In genomic region chr7:92925876-92926696, GRCh38 we compare ENCODE assay signal across 18 cellular contexts.
DNase-seq lines count a peak whose midpoint lies in the region; ATAC-seq, FAIRE-seq and TF ChIP-seq lines count a peak whose summit lies in the region.
"Had no signal": no experiment of that assay in that cellular context is flagged by ENCODE, and none has a peak within 500 bp of the region (broad histone marks: within the 10 kb centered on the region; RNA-seq: fewer than 3 reads in every experiment).

No MANE protein-coding gene starts in this region.

- TF ChIP-seq POLR2A in K562 (conservative IDR thresholded peaks at IDR 0.05) (no peak), thyroid gland (IDR thresholded peaks at IDR 0.05) (no peak)

- H3K27me3 ChIP-seq in cardiac muscle cell = no peaks in the 10 kb centered on the region
- no peaks in the 10 kb centered on the region for H3K27me3 ChIP-seq in right cardiac atrium (ENCODE audit: control insufficient read depth, insufficient read depth)
- H3K27me3 ChIP-seq in K562 (ENCODE audit: control insufficient read depth in 2 of 2, insufficient read depth in 2 of 2, low read length in 2 of 2) = no peaks in the 10 kb centered on the region
- H3K27me3 ChIP-seq in smooth muscle cell (ENCODE audit: low read depth) = no peaks in the 10 kb centered on the region
- H3K27me3 ChIP-seq in thyroid gland = no peaks in the 10 kb centered on the region
- H3K27me3 ChIP-seq: tibial nerve had no signal

- 54% methylated on average over 9 of the region's 9 CpGs for WGBS in right cardiac atrium
- 47% methylated on average over 9 of the region's 9 CpGs for WGBS in K562 (ENCODE audit: insufficient coverage, low coverage, missing lambda C conversion rate)
- WGBS in smooth muscle cell (ENCODE audit: low lambda C conversion rate) = 45% methylated on average over 9 of the region's 9 CpGs
- 29 to 67% methylated on average over 1 to 9 of the region's 9 CpGs for WGBS in thyroid gland, 2 donors

- POLR2A ChIA-PET in K562 (lab: Yijun Ruan, JAX) = no interaction called here

- H3K4me2 ChIP-seq in K562 (ENCODE audit: insufficient read depth, low read length) (no peak overlapping the region), smooth muscle cell (peak overlapping the region; percentile 18)

- H4K20me1 ChIP-seq in K562 (replicated peaks; ENCODE audit: control insufficient read depth, insufficient read depth, low read length) (no peaks in the 10 kb centered on the region), smooth muscle cell (ENCODE audit: low read depth) (no peaks in the 10 kb centered on the region)

- H2AFZ ChIP-seq in K562 (ENCODE audit: low read depth, low read length) (peak overlapping the region; percentile 44; the same call in 1 of the 2 replicates), smooth muscle cell (ENCODE audit: low read depth) (peak overlapping the region; percentile 69)

- H3K36me3 ChIP-seq in cardiac muscle cell (no peaks in the 10 kb centered on the region), K562 (ENCODE audit: control insufficient read depth, insufficient read depth, low read length) (no peaks in the 10 kb centered on the region), kidney (ENCODE audit: control insufficient read depth in 1 of 2, insufficient read depth in 2 of 2, low read length in 2 of 2) (no peaks in the 10 kb centered on the region), smooth muscle cell (ENCODE audit: low read depth) (no peaks in the 10 kb centered on the region), thyroid gland (no peaks in the 10 kb centered on the region)
- H3K36me3 ChIP-seq: tibial nerve had no signal

- H3K9ac ChIP-seq in K562 (ENCODE audit: insufficient read depth in 1 of 2, low read depth in 2 of 2, low read length in 2 of 2) (no peak overlapping the region), kidney (ENCODE audit: low read length in 2 of 2) (no peak overlapping the region), smooth muscle cell (ENCODE audit: low read depth) (no peak overlapping the region)

- in situ Hi-C loops in K562 (cut with MboI) = no loop called here

- peak overlapping the region; percentile 7 for H3K27ac ChIP-seq in cardiac muscle cell
- no peak overlapping the region for H3K27ac ChIP-seq in right cardiac atrium (ENCODE audit: low read length)
- H3K27ac ChIP-seq in K562 (ENCODE audit: extremely low read depth, low read depth, low read length) = no peak overlapping the region
- H3K27ac ChIP-seq in kidney (ENCODE audit: low read depth in 2 of 2, low read length in 2 of 2) = no peak overlapping the region
- H3K27ac ChIP-seq in smooth muscle cell (ENCODE audit: low read depth) = no peak overlapping the region
- no peak overlapping the region for H3K27ac ChIP-seq in thyroid gland
- H3K27ac ChIP-seq: tibial nerve had no signal

- ATAC-seq in right cardiac atrium (no peak), K562 (no peak), HG02798 (IDR thresholded peaks at IDR 0.05; ENCODE audit: poor library complexity, unreplicated experiment) (no peak)
- ATAC-seq: left cardiac atrium, sciatic nerve had no signal

- CTCF ChIA-PET in K562 (lab: Yijun Ruan, JAX; ENCODE audit: low intra/inter-chr PET ratio) = no interaction called here

- no peaks in the 10 kb centered on the region for H3K9me3 ChIP-seq in cardiac muscle cell (ENCODE audit: low read depth)
- no peaks in the 10 kb centered on the region for H3K9me3 ChIP-seq in right cardiac atrium (ENCODE audit: control insufficient read depth, low read length)
- peaks cover 11% of the 10 kb centered on the region for H3K9me3 ChIP-seq in K562 (replicated peaks; ENCODE audit: control insufficient read depth, insufficient read depth, low read depth, low read length)
- H3K9me3 ChIP-seq in kidney (ENCODE audit: control insufficient read depth in 1 of 2, low read length in 2 of 2) = peaks cover 0 to 5% of the 10 kb centered on the region in 2 donors
- H3K9me3 ChIP-seq in smooth muscle cell (replicated peaks; ENCODE audit: low read depth) = no peaks in the 10 kb centered on the region
- H3K9me3 ChIP-seq in thyroid gland = no peaks in the 10 kb centered on the region

- FAIRE-seq in K562 (lab: Jason Lieb, UNC) (no peak), kidney (lab: Jason Lieb, UNC) (no peak)

- no TSS peak for BruUV-seq in K562 (replicated peaks; lab: Mats Ljungman, UMichigan)

- no peak for TF ChIP-seq RAD21 in K562 (CRISPR knock-in tag; conservative IDR thresholded peaks at IDR 0.05 in 1 of 2, IDR thresholded peaks at IDR 0.05 in 1 of 2)

- peaks cover 6% of the 10 kb centered on the region for H3F3A ChIP-seq in smooth muscle cell (ENCODE audit: low read depth)

- TF ChIP-seq CTCF in cardiac muscle cell (IDR thresholded peaks at IDR 0.05; ENCODE audit: low read depth, low read length) (no peak), K562 (IDR thresholded peaks at IDR 0.05 in 2 of 3, conservative IDR thresholded peaks at IDR 0.05 in 1 of 3; ENCODE audit: insufficient read depth in 2 of 3, low read depth in 1 of 3, low read length in 3 of 3) (no peak), kidney (IDR thresholded peaks at IDR 0.05; ENCODE audit: borderline replicate concordance, extremely low read depth, insufficient read depth) (no peak), smooth muscle cell (IDR thresholded peaks at IDR 0.05; ENCODE audit: borderline replicate concordance, insufficient read depth, poor library complexity, severe bottlenecking) (no peak), thyroid gland (IDR thresholded peaks at IDR 0.05) (no peak)

- intact Hi-C loops in right cardiac atrium (cut with DNase I) (no loop called here), K562 (cut with micrococcal nuclease) (no loop called here), kidney (cut with DNase I) (no loop called here), posterior vena cava (cut with DNase I) (no loop called here), thyroid gland (cut with DNase I) (no loop called here)

- no peak for TF ChIP-seq EP300 in K562 (IDR thresholded peaks at IDR 0.05; ENCODE audit: low read length)

- no peaks in the 10 kb centered on the region for H3K9me1 ChIP-seq in K562 (ENCODE audit: control insufficient read depth, insufficient read depth, low read length)

- H3K4me1 ChIP-seq in cardiac muscle cell (ENCODE audit: low read depth) (peaks cover 8% of the 10 kb centered on the region), right cardiac atrium (ENCODE audit: control insufficient read depth, insufficient read depth, low read length) (no peaks in the 10 kb centered on the region), K562 (replicated peaks in 1 of 2; ENCODE audit: control insufficient read depth in 2 of 2, insufficient read depth in 2 of 2, low read length in 2 of 2) (peaks cover 4% of the 10 kb centered on the region in 2 experiments; a peak in 2 of 5 replicates), kidney (ENCODE audit: control insufficient read depth in 1 of 2, insufficient read depth in 1 of 2, low read depth in 1 of 2, low read length in 2 of 2) (no peaks in the 10 kb centered on the region), smooth muscle cell (ENCODE audit: low read depth) (peaks cover 14% of the 10 kb centered on the region), thyroid gland (no peaks in the 10 kb centered on the region)

- DNase-seq in cardiac muscle cell (ENCODE audit: low read depth in 1 of 2, low spot score in 1 of 2) = peak; percentile 14 to 55
- no peak for DNase-seq in right cardiac atrium
- DNase-seq in K562 (ENCODE audit: extremely low read depth in 1 of 4, low spot score in 3 of 4) = peak in 1 of 4 experiments; percentile 29
- peak; percentile 50 for DNase-seq in kidney
- no peak for DNase-seq in smooth muscle cell (lab: John Stamatoyannopoulos, UW; ENCODE audit: unreplicated experiment)
- no peak for DNase-seq in posterior vena cava (ENCODE audit: low spot score)
- no peak for DNase-seq in thyroid gland
- DNase-seq: ACHN; activated CD4-positive, alpha-beta T cell treated with anti-CD3 and anti-CD28 coated beads for 4 hours; activated T-cell treated with anti-CD3 and anti-CD28 coated beads, Interleukin-2, amount 50 U/mL, for 1 hour; CD8-positive, alpha-beta memory T cell; left cardiac atrium; NCI-H1694; NK-92 treated with Interleukin-12 subunit alpha and Interleukin-12 subunit beta, amount 100 ng/mL, for 24 hours; SHP77 had no signal

- no peak overlapping the region for H3K4me3 ChIP-seq in cardiac muscle cell
- H3K4me3 ChIP-seq in right cardiac atrium (ENCODE audit: low read length) = no peak overlapping the region
- no peak overlapping the region for H3K4me3 ChIP-seq in K562
- H3K4me3 ChIP-seq in kidney (ENCODE audit: low read length in 2 of 2) = no peak overlapping the region
- H3K4me3 ChIP-seq in smooth muscle cell = no peak overlapping the region
- no peak overlapping the region for H3K4me3 ChIP-seq in thyroid gland (replicated peaks in 1 of 3)
- H3K4me3 ChIP-seq: tibial nerve had no signal

- H3K79me2 ChIP-seq in K562 (ENCODE audit: control insufficient read depth, insufficient read depth, low read length) (no peaks in the 10 kb centered on the region), smooth muscle cell (ENCODE audit: low read depth) (no peaks in the 10 kb centered on the region)

TF ChIP-seq in K562, 482 proteins besides CTCF, POLR2A, EP300 and RAD21 (continues in another document):
- TF ChIP-seq SIN3A (IDR thresholded peaks at IDR 0.05; ENCODE audit: borderline replicate concordance in 2 of 2, control insufficient read depth in 1 of 2, low read depth in 2 of 2, low read length in 2 of 2) (no peak), HES1 (IDR thresholded peaks at IDR 0.05; ENCODE audit: low read depth) (no peak), TFE3 (CRISPR knock-in tag; IDR thresholded peaks at IDR 0.05) (no peak), EGR1 (conservative IDR thresholded peaks at IDR 0.05) (peak; percentile 65), EZH2 (IDR thresholded peaks at IDR 0.05; ENCODE audit: borderline replicate concordance, low read depth, low read length) (no peak), SPI1 (IDR thresholded peaks at IDR 0.05; ENCODE audit: borderline replicate concordance, low read depth, low read length) (no peak)

Comparison
In these comparisons a context has a peak if more than half of its experiments do, and no peak if none do; other contexts are left out.
1. DNase-seq: peak in cardiac muscle cell (2 of 2) and kidney (single experiment); none in right cardiac atrium (0 of 3), smooth muscle cell (single experiment), posterior vena cava (single experiment) and thyroid gland (0 of 2).